In the genomic region with DNA sequence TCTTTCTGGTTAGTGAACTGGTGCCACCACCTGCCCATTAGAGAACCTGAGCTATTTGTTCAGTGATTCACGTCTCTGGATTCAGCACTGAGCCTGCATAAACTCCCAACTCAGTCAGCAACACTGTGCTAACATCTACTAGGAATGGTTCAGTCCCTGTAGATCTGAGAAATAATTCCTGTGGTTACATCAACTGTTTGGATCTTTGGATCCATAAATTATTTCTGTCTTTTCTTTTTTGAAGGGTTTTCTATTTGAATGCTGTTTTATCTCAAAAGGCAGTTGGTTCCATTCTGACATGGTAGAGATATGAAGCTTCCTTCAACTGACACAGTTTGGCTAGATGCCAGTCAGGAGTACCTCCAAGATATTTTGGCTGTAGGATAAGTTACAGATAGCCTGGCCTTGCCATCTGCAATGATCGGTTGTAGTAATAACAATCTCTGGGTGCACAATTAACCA, we compare ENCODE assay signal across 1 cellular context.
TF ChIP-seq lines count a peak whose summit lies in the region.

No MANE protein-coding gene starts in this region.

TF ChIP-seq in K562, 482 proteins besides CTCF, POLR2A, EP300 and RAD21 (continued from another document and continues in another):
- TF ChIP-seq, protein P1, sequence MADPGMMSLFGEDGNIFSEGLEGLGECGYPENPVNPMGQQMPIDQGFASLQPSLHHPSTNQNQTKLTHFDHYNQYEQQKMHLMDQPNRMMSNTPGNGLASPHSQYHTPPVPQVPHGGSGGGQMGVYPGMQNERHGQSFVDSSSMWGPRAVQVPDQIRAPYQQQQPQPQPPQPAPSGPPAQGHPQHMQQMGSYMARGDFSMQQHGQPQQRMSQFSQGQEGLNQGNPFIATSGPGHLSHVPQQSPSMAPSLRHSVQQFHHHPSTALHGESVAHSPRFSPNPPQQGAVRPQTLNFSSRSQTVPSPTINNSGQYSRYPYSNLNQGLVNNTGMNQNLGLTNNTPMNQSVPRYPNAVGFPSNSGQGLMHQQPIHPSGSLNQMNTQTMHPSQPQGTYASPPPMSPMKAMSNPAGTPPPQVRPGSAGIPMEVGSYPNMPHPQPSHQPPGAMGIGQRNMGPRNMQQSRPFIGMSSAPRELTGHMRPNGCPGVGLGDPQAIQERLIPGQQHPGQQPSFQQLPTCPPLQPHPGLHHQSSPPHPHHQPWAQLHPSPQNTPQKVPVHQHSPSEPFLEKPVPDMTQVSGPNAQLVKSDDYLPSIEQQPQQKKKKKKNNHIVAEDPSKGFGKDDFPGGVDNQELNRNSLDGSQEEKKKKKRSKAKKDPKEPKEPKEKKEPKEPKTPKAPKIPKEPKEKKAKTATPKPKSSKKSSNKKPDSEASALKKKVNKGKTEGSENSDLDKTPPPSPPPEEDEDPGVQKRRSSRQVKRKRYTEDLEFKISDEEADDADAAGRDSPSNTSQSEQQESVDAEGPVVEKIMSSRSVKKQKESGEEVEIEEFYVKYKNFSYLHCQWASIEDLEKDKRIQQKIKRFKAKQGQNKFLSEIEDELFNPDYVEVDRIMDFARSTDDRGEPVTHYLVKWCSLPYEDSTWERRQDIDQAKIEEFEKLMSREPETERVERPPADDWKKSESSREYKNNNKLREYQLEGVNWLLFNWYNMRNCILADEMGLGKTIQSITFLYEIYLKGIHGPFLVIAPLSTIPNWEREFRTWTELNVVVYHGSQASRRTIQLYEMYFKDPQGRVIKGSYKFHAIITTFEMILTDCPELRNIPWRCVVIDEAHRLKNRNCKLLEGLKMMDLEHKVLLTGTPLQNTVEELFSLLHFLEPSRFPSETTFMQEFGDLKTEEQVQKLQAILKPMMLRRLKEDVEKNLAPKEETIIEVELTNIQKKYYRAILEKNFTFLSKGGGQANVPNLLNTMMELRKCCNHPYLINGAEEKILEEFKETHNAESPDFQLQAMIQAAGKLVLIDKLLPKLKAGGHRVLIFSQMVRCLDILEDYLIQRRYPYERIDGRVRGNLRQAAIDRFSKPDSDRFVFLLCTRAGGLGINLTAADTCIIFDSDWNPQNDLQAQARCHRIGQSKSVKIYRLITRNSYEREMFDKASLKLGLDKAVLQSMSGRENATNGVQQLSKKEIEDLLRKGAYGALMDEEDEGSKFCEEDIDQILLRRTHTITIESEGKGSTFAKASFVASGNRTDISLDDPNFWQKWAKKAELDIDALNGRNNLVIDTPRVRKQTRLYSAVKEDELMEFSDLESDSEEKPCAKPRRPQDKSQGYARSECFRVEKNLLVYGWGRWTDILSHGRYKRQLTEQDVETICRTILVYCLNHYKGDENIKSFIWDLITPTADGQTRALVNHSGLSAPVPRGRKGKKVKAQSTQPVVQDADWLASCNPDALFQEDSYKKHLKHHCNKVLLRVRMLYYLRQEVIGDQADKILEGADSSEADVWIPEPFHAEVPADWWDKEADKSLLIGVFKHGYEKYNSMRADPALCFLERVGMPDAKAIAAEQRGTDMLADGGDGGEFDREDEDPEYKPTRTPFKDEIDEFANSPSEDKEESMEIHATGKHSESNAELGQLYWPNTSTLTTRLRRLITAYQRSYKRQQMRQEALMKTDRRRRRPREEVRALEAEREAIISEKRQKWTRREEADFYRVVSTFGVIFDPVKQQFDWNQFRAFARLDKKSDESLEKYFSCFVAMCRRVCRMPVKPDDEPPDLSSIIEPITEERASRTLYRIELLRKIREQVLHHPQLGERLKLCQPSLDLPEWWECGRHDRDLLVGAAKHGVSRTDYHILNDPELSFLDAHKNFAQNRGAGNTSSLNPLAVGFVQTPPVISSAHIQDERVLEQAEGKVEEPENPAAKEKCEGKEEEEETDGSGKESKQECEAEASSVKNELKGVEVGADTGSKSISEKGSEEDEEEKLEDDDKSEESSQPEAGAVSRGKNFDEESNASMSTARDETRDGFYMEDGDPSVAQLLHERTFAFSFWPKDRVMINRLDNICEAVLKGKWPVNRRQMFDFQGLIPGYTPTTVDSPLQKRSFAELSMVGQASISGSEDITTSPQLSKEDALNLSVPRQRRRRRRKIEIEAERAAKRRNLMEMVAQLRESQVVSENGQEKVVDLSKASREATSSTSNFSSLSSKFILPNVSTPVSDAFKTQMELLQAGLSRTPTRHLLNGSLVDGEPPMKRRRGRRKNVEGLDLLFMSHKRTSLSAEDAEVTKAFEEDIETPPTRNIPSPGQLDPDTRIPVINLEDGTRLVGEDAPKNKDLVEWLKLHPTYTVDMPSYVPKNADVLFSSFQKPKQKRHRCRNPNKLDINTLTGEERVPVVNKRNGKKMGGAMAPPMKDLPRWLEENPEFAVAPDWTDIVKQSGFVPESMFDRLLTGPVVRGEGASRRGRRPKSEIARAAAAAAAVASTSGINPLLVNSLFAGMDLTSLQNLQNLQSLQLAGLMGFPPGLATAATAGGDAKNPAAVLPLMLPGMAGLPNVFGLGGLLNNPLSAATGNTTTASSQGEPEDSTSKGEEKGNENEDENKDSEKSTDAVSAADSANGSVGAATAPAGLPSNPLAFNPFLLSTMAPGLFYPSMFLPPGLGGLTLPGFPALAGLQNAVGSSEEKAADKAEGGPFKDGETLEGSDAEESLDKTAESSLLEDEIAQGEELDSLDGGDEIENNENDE (IDR thresholded peaks at IDR 0.05; ENCODE audit: low read depth, low read length) = no peak
- peak; percentile 97 for TF ChIP-seq CBFA2T3 (IDR thresholded peaks at IDR 0.05)
- 0 out of 2 replicates have a peak, but pooled peaks have one; percentile 42 for TF ChIP-seq ZNF23 (CRISPR knock-in tag; IDR thresholded peaks at IDR 0.05)
- 0 out of 2 replicates have a peak, but pooled peaks have one; percentile 20 for TF ChIP-seq ZNF311 (CRISPR knock-in tag; IDR thresholded peaks at IDR 0.05)
- peak; percentile 94 for TF ChIP-seq SOX6 (IDR thresholded peaks at IDR 0.05)
- peak; percentile 14 to 90; a peak in 2 of 4 replicates for TF ChIP-seq RCOR1 (IDR thresholded peaks at IDR 0.05; ENCODE audit: borderline replicate concordance in 1 of 2, low read depth in 2 of 2, low read length in 2 of 2)
- no peak for TF ChIP-seq PURB (CRISPR knock-in tag; IDR thresholded peaks at IDR 0.05; ENCODE audit: low read depth)
- TF ChIP-seq ZNF134 (CRISPR knock-in tag; conservative IDR thresholded peaks at IDR 0.05) = peak; percentile 86
- peak; percentile 70; the same call in 1 of the 2 replicates for TF ChIP-seq ZEB2 (IDR thresholded peaks at IDR 0.05)
- TF ChIP-seq, protein P2, sequence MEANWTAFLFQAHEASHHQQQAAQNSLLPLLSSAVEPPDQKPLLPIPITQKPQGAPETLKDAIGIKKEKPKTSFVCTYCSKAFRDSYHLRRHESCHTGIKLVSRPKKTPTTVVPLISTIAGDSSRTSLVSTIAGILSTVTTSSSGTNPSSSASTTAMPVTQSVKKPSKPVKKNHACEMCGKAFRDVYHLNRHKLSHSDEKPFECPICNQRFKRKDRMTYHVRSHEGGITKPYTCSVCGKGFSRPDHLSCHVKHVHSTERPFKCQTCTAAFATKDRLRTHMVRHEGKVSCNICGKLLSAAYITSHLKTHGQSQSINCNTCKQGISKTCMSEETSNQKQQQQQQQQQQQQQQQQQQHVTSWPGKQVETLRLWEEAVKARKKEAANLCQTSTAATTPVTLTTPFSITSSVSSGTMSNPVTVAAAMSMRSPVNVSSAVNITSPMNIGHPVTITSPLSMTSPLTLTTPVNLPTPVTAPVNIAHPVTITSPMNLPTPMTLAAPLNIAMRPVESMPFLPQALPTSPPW (CRISPR knock-in tag; IDR thresholded peaks at IDR 0.05) = peak; percentile 53; the same call in 1 of the 2 replicates
- peak; percentile 50; the same call in 1 of the 2 replicates for TF ChIP-seq ZNF197 (CRISPR knock-in tag; IDR thresholded peaks at IDR 0.05; ENCODE audit: low read depth)
- TF ChIP-seq ZNF165 (CRISPR knock-in tag; IDR thresholded peaks at IDR 0.05; ENCODE audit: borderline replicate concordance) = no peak
- peak; percentile 21; the same call in 1 of the 2 replicates for TF ChIP-seq RFX1 (IDR thresholded peaks at IDR 0.05)
- TF ChIP-seq CBFA2T2 (conservative IDR thresholded peaks at IDR 0.05) = peak; percentile 94
- TF ChIP-seq ELF4 (CRISPR knock-in tag; IDR thresholded peaks at IDR 0.05) = 0 out of 2 replicates have a peak, but pooled peaks have one; percentile 65
- peak in 1 of 2 experiments; percentile 50; a peak in 1 of 3 replicates for TF ChIP-seq CBX3 (IDR thresholded peaks at IDR 0.05; ENCODE audit: borderline replicate concordance in 1 of 2, low read length in 2 of 2)
- no peak for TF ChIP-seq CAMTA2 (CRISPR knock-in tag; conservative IDR thresholded peaks at IDR 0.05)
- TF ChIP-seq NCOR1 (IDR thresholded peaks at IDR 0.05) = peak; percentile 93
- TF ChIP-seq MBD2 (IDR thresholded peaks at IDR 0.05; ENCODE audit: borderline replicate concordance, low read depth) = 0 out of 2 replicates have a peak, but pooled peaks have one; percentile 56
- peak; percentile 86 for TF ChIP-seq NBN (IDR thresholded peaks at IDR 0.05; ENCODE audit: low read depth)
- no peak for TF ChIP-seq NFXL1 (CRISPR knock-in tag; IDR thresholded peaks at IDR 0.05)
- TF ChIP-seq SMAD3 (CRISPR knock-in tag; conservative IDR thresholded peaks at IDR 0.05) = peak; percentile 56; the same call in 1 of the 2 replicates
- TF ChIP-seq NFIC (IDR thresholded peaks at IDR 0.05) = peak; percentile 99
- peak; percentile 93 for TF ChIP-seq KLF16 (IDR thresholded peaks at IDR 0.05)
- TF ChIP-seq, protein P3, sequence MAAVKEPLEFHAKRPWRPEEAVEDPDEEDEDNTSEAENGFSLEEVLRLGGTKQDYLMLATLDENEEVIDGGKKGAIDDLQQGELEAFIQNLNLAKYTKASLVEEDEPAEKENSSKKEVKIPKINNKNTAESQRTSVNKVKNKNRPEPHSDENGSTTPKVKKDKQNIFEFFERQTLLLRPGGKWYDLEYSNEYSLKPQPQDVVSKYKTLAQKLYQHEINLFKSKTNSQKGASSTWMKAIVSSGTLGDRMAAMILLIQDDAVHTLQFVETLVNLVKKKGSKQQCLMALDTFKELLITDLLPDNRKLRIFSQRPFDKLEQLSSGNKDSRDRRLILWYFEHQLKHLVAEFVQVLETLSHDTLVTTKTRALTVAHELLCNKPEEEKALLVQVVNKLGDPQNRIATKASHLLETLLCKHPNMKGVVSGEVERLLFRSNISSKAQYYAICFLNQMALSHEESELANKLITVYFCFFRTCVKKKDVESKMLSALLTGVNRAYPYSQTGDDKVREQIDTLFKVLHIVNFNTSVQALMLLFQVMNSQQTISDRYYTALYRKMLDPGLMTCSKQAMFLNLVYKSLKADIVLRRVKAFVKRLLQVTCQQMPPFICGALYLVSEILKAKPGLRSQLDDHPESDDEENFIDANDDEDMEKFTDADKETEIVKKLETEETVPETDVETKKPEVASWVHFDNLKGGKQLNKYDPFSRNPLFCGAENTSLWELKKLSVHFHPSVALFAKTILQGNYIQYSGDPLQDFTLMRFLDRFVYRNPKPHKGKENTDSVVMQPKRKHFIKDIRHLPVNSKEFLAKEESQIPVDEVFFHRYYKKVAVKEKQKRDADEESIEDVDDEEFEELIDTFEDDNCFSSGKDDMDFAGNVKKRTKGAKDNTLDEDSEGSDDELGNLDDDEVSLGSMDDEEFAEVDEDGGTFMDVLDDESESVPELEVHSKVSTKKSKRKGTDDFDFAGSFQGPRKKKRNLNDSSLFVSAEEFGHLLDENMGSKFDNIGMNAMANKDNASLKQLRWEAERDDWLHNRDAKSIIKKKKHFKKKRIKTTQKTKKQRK (IDR thresholded peaks at IDR 0.05; ENCODE audit: borderline replicate concordance, low read depth, low read length) = no peak
- TF ChIP-seq TEAD4 (IDR thresholded peaks at IDR 0.05; ENCODE audit: low read length) = peak; percentile 98
- no peak for TF ChIP-seq TEAD4 (CRISPR knock-in tag; IDR thresholded peaks at IDR 0.05; ENCODE audit: borderline replicate concordance)
- peak; percentile 85; the same call in 1 of the 2 replicates for TF ChIP-seq CUX1 (CRISPR knock-in tag; IDR thresholded peaks at IDR 0.05)
- TF ChIP-seq TEAD1 (CRISPR knock-in tag; IDR thresholded peaks at IDR 0.05) = peak in 1 of 2 experiments; percentile 87; a peak in 3 of 4 replicates
- TF ChIP-seq JUND (IDR thresholded peaks at IDR 0.05; ENCODE audit: borderline replicate concordance, low read depth, low read length) = peak; percentile 69
- peak; percentile 67; the same call in 1 of the 3 replicates for TF ChIP-seq JUND (tag; IDR thresholded peaks at IDR 0.05; ENCODE audit: borderline replicate concordance, low read depth, low read length)
- TF ChIP-seq PHF8 (IDR thresholded peaks at IDR 0.05; ENCODE audit: borderline replicate concordance, low read length) = no peak
- TF ChIP-seq ZKSCAN8 (CRISPR knock-in tag; IDR thresholded peaks at IDR 0.05) = peak; percentile 59; the same call in 1 of the 2 replicates
- peak; percentile 84 for TF ChIP-seq FOXJ2 (tag; IDR thresholded peaks at IDR 0.05)
- TF ChIP-seq FOXM1 (IDR thresholded peaks at IDR 0.05; ENCODE audit: low read depth) = peak; percentile 98
- TF ChIP-seq FOXM1 (CRISPR knock-in tag; IDR thresholded peaks at IDR 0.05; ENCODE audit: low read depth) = no peak
- 0 out of 2 replicates have a peak, but pooled peaks have one; percentile 44 for TF ChIP-seq DMBX1 (CRISPR knock-in tag; IDR thresholded peaks at IDR 0.05; ENCODE audit: borderline replicate concordance)
- TF ChIP-seq TRIM24 (IDR thresholded peaks at IDR 0.05) = peak; percentile 82 to 88
